Comparison of ENCODE assay signal across 24 cellular contexts in genomic region chr20:19415786-19416185, GRCh38.
"Had no signal": no experiment of that assay in that cellular context is flagged by ENCODE, and none has a peak within 500 bp of the region (broad histone marks: within the 10 kb centered on the region; RNA-seq: fewer than 3 reads in every experiment).

No MANE protein-coding gene starts in this region.

- H3K4me2 ChIP-seq: hepatocyte had no signal

- H3K4me3 Mint-ChIP-seq: dendritic cell treated with granulocyte-macrophage colony-stimulating factor and Interleukin-4, amounts not matched to agents 40 ng/mL and 50 ng/mL, for 4 days; effector memory CD8-positive, alpha-beta T cell; endodermal cell; mesothelial cell of epicardium had no signal

- H3K4me1 ChIP-seq: colonic mucosa, foreskin keratinocyte, gastroesophageal sphincter, heart left ventricle, left ventricle myocardium inferior, lower lobe of right lung had no signal

- H2AFZ ChIP-seq: hepatocyte had no signal

- ATAC-seq: effector memory CD8-positive, alpha-beta T cell; esophagus mucosa; foreskin keratinocyte; gastroesophageal sphincter; heart left ventricle; left cardiac atrium; lower lobe of right lung; mucosa of descending colon had no signal

- H3K9me3 ChIP-seq: colonic mucosa, heart left ventricle, lower lobe of right lung, mucosa of descending colon had no signal

- H3K27me3 Mint-ChIP-seq: dendritic cell treated with granulocyte-macrophage colony-stimulating factor and Interleukin-4, amounts not matched to agents 40 ng/mL and 50 ng/mL, for 4 days; effector memory CD8-positive, alpha-beta T cell had no signal

- H3K36me3 ChIP-seq: colonic mucosa, gastroesophageal sphincter, heart left ventricle, left ventricle myocardium inferior, lower lobe of right lung had no signal

- H3K9me3 Mint-ChIP-seq: dendritic cell treated with granulocyte-macrophage colony-stimulating factor and Interleukin-4, amounts not matched to agents 40 ng/mL and 50 ng/mL, for 4 days; endodermal cell had no signal

- FAIRE-seq: endometrium, frontal cortex, islet of Langerhans, keratinocyte had no signal

- H3K4me1 Mint-ChIP-seq: mesothelial cell of epicardium had no signal

- H3K27ac ChIP-seq: colonic mucosa, epithelial cell of prostate, foreskin keratinocyte, gastroesophageal sphincter, heart left ventricle, hepatocyte, left ventricle myocardium inferior, lower lobe of right lung had no signal

- H3K27me3 ChIP-seq: colonic mucosa, gastroesophageal sphincter, heart left ventricle, hepatocyte had no signal

- H3K79me2 ChIP-seq: hepatocyte had no signal

- DNase-seq: colonic mucosa; cortex of kidney; effector CD8-positive, alpha-beta T cell; effector memory CD8-positive, alpha-beta T cell; endodermal cell; erythroblast; foreskin keratinocyte; heart left ventricle; hypothalamus; left cardiac atrium; left ventricle myocardium inferior; lower lobe of right lung; mesenchymal stem cell; mucosa of descending colon had no signal

- H3K4me3 ChIP-seq: colonic mucosa, gastroesophageal sphincter, heart left ventricle, hepatocyte, left ventricle myocardium inferior, lower lobe of right lung, mucosa of descending colon had no signal

- H3K36me3 Mint-ChIP-seq: mesothelial cell of epicardium had no signal

- H3K27ac Mint-ChIP-seq: dendritic cell treated with granulocyte-macrophage colony-stimulating factor and Interleukin-4, amounts not matched to agents 40 ng/mL and 50 ng/mL, for 4 days; effector memory CD8-positive, alpha-beta T cell; endodermal cell; mesothelial cell of epicardium had no signal
